35 cellular contexts compared by ENCODE assay signal in genomic region chr19:3919793-3920192, GRCh38. TPM values are rescaled to one million over a fixed set of nuclear protein-coding genes. Genes with fewer than 3 reads are reported as not detected.
"Had no signal": no experiment of that assay in that cellular context is flagged by ENCODE, and none has a peak within 500 bp of the region (broad histone marks: within the 10 kb centered on the region; RNA-seq: fewer than 3 reads in every experiment).

No MANE protein-coding gene starts in this region.

- H3K27ac ChIP-seq: brain microvascular endothelial cell, coronary artery, dorsolateral prefrontal cortex, esophagus muscularis mucosa, foreskin keratinocyte, gastrocnemius medialis, VCaP had no signal

- H3K4me3 ChIP-seq: coronary artery, dorsolateral prefrontal cortex, esophagus muscularis mucosa, gastrocnemius medialis had no signal

- DNase-seq: activated B cell treated with CpG ODN at 0.5 μM for 24 hours; activated CD4-positive, alpha-beta memory T cell treated with anti-CD3 and anti-CD28 coated beads for 36 hours; activated CD4-positive, alpha-beta T cell treated with anti-CD3 and anti-CD28 coated beads for 36 hours; activated CD4-positive, alpha-beta T cell treated with anti-CD3 and anti-CD28 coated beads, Interleukin-2, amount 10 ng/mL, durations not matched to agents 24 days and 14 days; activated CD4-positive, CD25-positive, alpha-beta regulatory T cell treated with anti-CD3 and anti-CD28 coated beads, Interleukin-2, amount 50 U/mL, for 72 hours; activated CD8-positive, alpha-beta memory T cell treated with anti-CD3 and anti-CD28 coated beads, Interleukin-2, amount 10 ng/mL, durations not matched to agents 7 days and 5 days; activated CD8-positive, alpha-beta memory T cell treated with anti-CD3 and anti-CD28 coated beads, Interleukin-2, amount 50 U/mL, for 4 hours; activated CD8-positive, alpha-beta T cell treated with anti-CD3 and anti-CD28 coated beads, Interleukin-2, amount 10 ng/mL, durations not matched to agents 7 days and 5 days; activated gamma-delta T cell; activated naive CD4-positive, alpha-beta T cell; activated naive CD4-positive, alpha-beta T cell treated with anti-CD3 and anti-CD28 coated beads, Interleukin-2, amount 10 ng/mL, durations not matched to agents 7 days and 5 days; activated naive CD8-positive, alpha-beta T cell treated with anti-CD3 and anti-CD28 coated beads, Interleukin-2, amount 10 ng/mL, durations not matched to agents 7 days and 5 days; activated T-cell treated with anti-CD3 and anti-CD28 coated beads, Interleukin-2, amount 50 U/mL, for 24 hours; activated T-cell treated with anti-CD3 and anti-CD28 coated beads, Interleukin-2, amount 50 U/mL, for 72 hours; amniotic stem cell; anterior cingulate cortex; brain microvascular endothelial cell; dorsolateral prefrontal cortex; effector memory CD4-positive, alpha-beta T cell; erythroblast; foreskin keratinocyte; gastrocnemius medialis; glutamatergic neuron; T-helper 2 cell had no signal

- H3K27me3 ChIP-seq: brain microvascular endothelial cell, dorsolateral prefrontal cortex, esophagus muscularis mucosa, foreskin keratinocyte, gastrocnemius medialis had no signal

- H3K36me3 ChIP-seq: brain microvascular endothelial cell, esophagus muscularis mucosa, gastrocnemius medialis had no signal

- FAIRE-seq: astrocyte, bronchial epithelial cell, TTC549 had no signal

- ATAC-seq: activated CD4-positive, alpha-beta T cell treated with anti-CD3 and anti-CD28 coated beads for 36 hours; activated CD8-positive, alpha-beta memory T cell treated with anti-CD3 and anti-CD28 coated beads, Interleukin-2, amount 10 ng/mL, durations not matched to agents 7 days and 5 days; activated CD8-positive, alpha-beta T cell treated with anti-CD3 and anti-CD28 coated beads, Interleukin-2, amount 10 ng/mL, durations not matched to agents 7 days and 5 days; activated naive CD4-positive, alpha-beta T cell treated with anti-CD3 and anti-CD28 coated beads, Interleukin-2, amount 50 U/mL, for 72 hours; activated T-cell treated with anti-CD3 and anti-CD28 coated beads, Interleukin-2, amount 50 U/mL, for 72 hours; foreskin keratinocyte; gastrocnemius medialis had no signal

- H3K4me1 ChIP-seq: esophagus muscularis mucosa, foreskin keratinocyte, gastrocnemius medialis had no signal

RNA-seq across cellular contexts. Expression of gene NMRK2, which starts 13.1 kb away (rescaled TPM):
- total RNA-seq: activated B cell treated with CpG ODN at 0.5 μM for 24 hours; activated CD4-positive, alpha-beta memory T cell treated with anti-CD3 and anti-CD28 coated beads for 36 hours; activated CD4-positive, alpha-beta T cell treated with anti-CD3 and anti-CD28 coated beads for 36 hours; activated CD4-positive, alpha-beta T cell treated with anti-CD3 and anti-CD28 coated beads, Interleukin-2, amount 10 ng/mL, durations not matched to agents 24 days and 14 days; activated CD8-positive, alpha-beta memory T cell treated with anti-CD3 and anti-CD28 coated beads for 36 hours; activated CD8-positive, alpha-beta memory T cell treated with anti-CD3 and anti-CD28 coated beads, Interleukin-2, amount 10 ng/mL, durations not matched to agents 7 days and 5 days; activated CD8-positive, alpha-beta T cell treated with anti-CD3 and anti-CD28 coated beads, Interleukin-2, amount 10 ng/mL, durations not matched to agents 7 days and 5 days; activated naive CD4-positive, alpha-beta T cell treated with anti-CD3 and anti-CD28 coated beads, Interleukin-2, amount 50 U/mL, for 72 hours; activated naive CD8-positive, alpha-beta T cell treated with anti-CD3 and anti-CD28 coated beads, Interleukin-2, amount 10 ng/mL, durations not matched to agents 7 days and 5 days; activated T-cell treated with anti-CD3 and anti-CD28 coated beads, Interleukin-2, amount 50 U/mL, for 72 hours; bronchial epithelial cell; cerebellum; foreskin keratinocyte; T-helper 1 cell treated with Interleukin-12 subunit alpha and Interleukin-12 subunit beta and Interleukin-4 antibody, amounts not matched to agents 30 ng/mL and 1 ng/mL, for 36 hours had no signal
- polyA plus RNA-seq: foreskin keratinocyte had no signal

RNA-seq across cellular contexts. Expression of gene ATCAY, which starts 39.3 kb away (rescaled TPM):
- total RNA-seq: activated B cell treated with CpG ODN at 0.5 μM for 24 hours; activated CD4-positive, alpha-beta memory T cell treated with anti-CD3 and anti-CD28 coated beads for 36 hours; activated CD4-positive, alpha-beta T cell treated with anti-CD3 and anti-CD28 coated beads, Interleukin-2, amount 10 ng/mL, durations not matched to agents 24 days and 14 days; activated CD8-positive, alpha-beta memory T cell treated with anti-CD3 and anti-CD28 coated beads for 36 hours; activated CD8-positive, alpha-beta memory T cell treated with anti-CD3 and anti-CD28 coated beads, Interleukin-2, amount 10 ng/mL, durations not matched to agents 7 days and 5 days; activated CD8-positive, alpha-beta T cell treated with anti-CD3 and anti-CD28 coated beads, Interleukin-2, amount 10 ng/mL, durations not matched to agents 7 days and 5 days; activated naive CD8-positive, alpha-beta T cell treated with anti-CD3 and anti-CD28 coated beads, Interleukin-2, amount 10 ng/mL, durations not matched to agents 7 days and 5 days; bronchial epithelial cell; cardiac septum; foreskin keratinocyte; gastrocnemius medialis; T-helper 1 cell treated with Interleukin-12 subunit alpha and Interleukin-12 subunit beta and Interleukin-4 antibody, amounts not matched to agents 30 ng/mL and 1 ng/mL, for 36 hours had no signal
- polyA plus RNA-seq: foreskin keratinocyte had no signal

RNA-seq across cellular contexts. Expression of gene ZFR2, which starts 51.0 kb away (rescaled TPM):
- total RNA-seq: activated CD4-positive, alpha-beta T cell treated with anti-CD3 and anti-CD28 coated beads, Interleukin-2, amount 10 ng/mL, durations not matched to agents 24 days and 14 days; bronchial epithelial cell; foreskin keratinocyte; gastrocnemius medialis had no signal
